1 cellular context compared by ENCODE assay signal in genomic region chr6:26020291-26020982, GRCh38.
TF ChIP-seq lines count a peak whose summit lies in the region.

No MANE protein-coding gene starts in this region.

TF ChIP-seq in K562, 482 proteins besides CTCF, POLR2A, EP300 and RAD21 (continued from another document and continues in another):
- TF ChIP-seq ZNF592 (IDR thresholded peaks at IDR 0.05): 0 out of 2 replicates have a peak, but pooled peaks have one; percentile 30
- peak; percentile 91 for TF ChIP-seq CHD1 (IDR thresholded peaks at IDR 0.05; ENCODE audit: low read length)
- TF ChIP-seq ZNF263 (CRISPR knock-in tag; IDR thresholded peaks at IDR 0.05; ENCODE audit: borderline replicate concordance): no peak
- TF ChIP-seq ZNF644 (tag; IDR thresholded peaks at IDR 0.05; ENCODE audit: low read depth): 0 out of 2 replicates have a peak, but pooled peaks have one; percentile 39
- no peak; a peak in 1 of 4 replicates for TF ChIP-seq MAZ (CRISPR knock-in tag; conservative IDR thresholded peaks at IDR 0.05 in 1 of 2, IDR thresholded peaks at IDR 0.05 in 1 of 2)
- TF ChIP-seq SREBF2 (CRISPR knock-in tag; IDR thresholded peaks at IDR 0.05): 0 out of 2 replicates have a peak, but pooled peaks have one; percentile 69
- no peak for TF ChIP-seq ZBTB8A (IDR thresholded peaks at IDR 0.05; ENCODE audit: partially characterized antibody)
- TF ChIP-seq PML (IDR thresholded peaks at IDR 0.05; ENCODE audit: low read length): peak; percentile 85
- peak; percentile 21; the same call in 1 of the 2 replicates for TF ChIP-seq CREB1 (IDR thresholded peaks at IDR 0.05)
- peak; percentile 56 for TF ChIP-seq CREB1 (CRISPR knock-in tag; IDR thresholded peaks at IDR 0.05)
- TF ChIP-seq CC2D1A (IDR thresholded peaks at IDR 0.05): peak; percentile 81; the same call in 1 of the 2 replicates
- TF ChIP-seq MAFF (IDR thresholded peaks at IDR 0.05; ENCODE audit: low read length): no peak
- peak; percentile 64 for TF ChIP-seq ATF3 (IDR thresholded peaks at IDR 0.05)
- no peak for TF ChIP-seq ATF3 (CRISPR knock-in tag; conservative IDR thresholded peaks at IDR 0.05)
- TF ChIP-seq CHD2 (IDR thresholded peaks at IDR 0.05; ENCODE audit: low read depth, low read length): no peak
- TF ChIP-seq MIER1 (IDR thresholded peaks at IDR 0.05; ENCODE audit: low read depth): no peak
- peak; percentile 9; the same call in 1 of the 2 replicates for TF ChIP-seq FOXM1 (IDR thresholded peaks at IDR 0.05; ENCODE audit: low read depth)
- no peak for TF ChIP-seq FOXM1 (CRISPR knock-in tag; IDR thresholded peaks at IDR 0.05; ENCODE audit: low read depth)
- peak; percentile 88 for TF ChIP-seq NR1H2 (CRISPR knock-in tag; IDR thresholded peaks at IDR 0.05)
- peak; percentile 59 for TF ChIP-seq TAF7 (tag; IDR thresholded peaks at IDR 0.05)
- TF ChIP-seq CBFB (CRISPR knock-in tag; IDR thresholded peaks at IDR 0.05): peak; percentile 63; the same call in 1 of the 2 replicates
- peak; percentile 13 for TF ChIP-seq NELFE (IDR thresholded peaks at IDR 0.05; ENCODE audit: insufficient read depth, insufficient read length)
- 0 out of 2 replicates have a peak, but pooled peaks have one; percentile 25 for TF ChIP-seq LCOR (CRISPR knock-in tag; IDR thresholded peaks at IDR 0.05)
- peak; percentile 40; the same call in 1 of the 2 replicates for TF ChIP-seq ETV5 (CRISPR knock-in tag; IDR thresholded peaks at IDR 0.05; ENCODE audit: low read depth)
- TF ChIP-seq THRA (IDR thresholded peaks at IDR 0.05): peak; percentile 46; the same call in 1 of the 2 replicates
- TF ChIP-seq ID3 (CRISPR knock-in tag; IDR thresholded peaks at IDR 0.05): no peak
- TF ChIP-seq ID3 (tag; IDR thresholded peaks at IDR 0.05): 0 out of 2 replicates have a peak, but pooled peaks have one; percentile 57
- peak; percentile 96 for TF ChIP-seq BRD4 (IDR thresholded peaks at IDR 0.05)
- TF ChIP-seq KLF1 (tag; IDR thresholded peaks at IDR 0.05): peak; percentile 49; the same call in 1 of the 2 replicates
- TF ChIP-seq MTA3 (IDR thresholded peaks at IDR 0.05; ENCODE audit: borderline replicate concordance): peak; percentile 79; the same call in 1 of the 2 replicates
- no peak for TF ChIP-seq TCF3 (CRISPR knock-in tag; IDR thresholded peaks at IDR 0.05)
- TF ChIP-seq TAF9B (IDR thresholded peaks at IDR 0.05; ENCODE audit: partially characterized antibody): peak; percentile 19
- 0 out of 2 replicates have a peak, but pooled peaks have one; percentile 13 for TF ChIP-seq DEAF1 (CRISPR knock-in tag; IDR thresholded peaks at IDR 0.05)
- TF ChIP-seq NR4A1 (CRISPR knock-in tag; IDR thresholded peaks at IDR 0.05): no peak
- 0 out of 2 replicates have a peak, but pooled peaks have one; percentile 69 for TF ChIP-seq NR4A1 (tag; IDR thresholded peaks at IDR 0.05)
- TF ChIP-seq SMAD1 (IDR thresholded peaks at IDR 0.05; ENCODE audit: low read depth, low read length, partially characterized antibody): peak; percentile 31
- 0 out of 2 replicates have a peak, but pooled peaks have one; percentile 24 for TF ChIP-seq MTA1 (IDR thresholded peaks at IDR 0.05; ENCODE audit: borderline replicate concordance)
- no peak for TF ChIP-seq LARP7 (IDR thresholded peaks at IDR 0.05)
- peak; percentile 29; the same call in 1 of the 2 replicates for TF ChIP-seq ZNF12 (CRISPR knock-in tag; IDR thresholded peaks at IDR 0.05)
- TF ChIP-seq ETS1 (conservative IDR thresholded peaks at IDR 0.05; ENCODE audit: control insufficient read depth, low read depth, low read length): peak; percentile 26; the same call in 1 of the 2 replicates
- no peak for TF ChIP-seq RBM14 (IDR thresholded peaks at IDR 0.05; ENCODE audit: borderline replicate concordance, insufficient read depth, low read depth, low read length)
- peak; percentile 17; the same call in 1 of the 2 replicates for TF ChIP-seq RNF2 (IDR thresholded peaks at IDR 0.05)
- TF ChIP-seq NCOA4 (IDR thresholded peaks at IDR 0.05; ENCODE audit: partially characterized antibody): no peak
- no peak for TF ChIP-seq NUFIP1 (IDR thresholded peaks at IDR 0.05; ENCODE audit: partially characterized antibody)
- peak; percentile 35 for TF ChIP-seq CCNT2 (IDR thresholded peaks at IDR 0.05; ENCODE audit: borderline replicate concordance, extremely low read depth, insufficient read length, low read depth, low read length)
- TF ChIP-seq ZBTB26 (CRISPR knock-in tag; IDR thresholded peaks at IDR 0.05): 0 out of 2 replicates have a peak, but pooled peaks have one; percentile 24
- TF ChIP-seq NR2C2 (CRISPR knock-in tag; IDR thresholded peaks at IDR 0.05): no peak
- peak; percentile 19; the same call in 1 of the 2 replicates for TF ChIP-seq NR2C2 (tag; IDR thresholded peaks at IDR 0.05)
- no peak for TF ChIP-seq E2F1 (CRISPR knock-in tag; IDR thresholded peaks at IDR 0.05)
- TF ChIP-seq CREB3L1 (IDR thresholded peaks at IDR 0.05; ENCODE audit: borderline replicate concordance, low read depth): peak; percentile 49; the same call in 1 of the 2 replicates
- 0 out of 2 replicates have a peak, but pooled peaks have one; percentile 78 for TF ChIP-seq NFRKB (IDR thresholded peaks at IDR 0.05; ENCODE audit: low read depth)
- peak; percentile 93 for TF ChIP-seq HNRNPLL (IDR thresholded peaks at IDR 0.05; ENCODE audit: low read depth, low read length, poor library complexity, severe bottlenecking)
- TF ChIP-seq ZNF766 (CRISPR knock-in tag; conservative IDR thresholded peaks at IDR 0.05): 0 out of 2 replicates have a peak, but pooled peaks have one; percentile 50
- peak; percentile 66 for TF ChIP-seq GABPB1 (CRISPR knock-in tag; IDR thresholded peaks at IDR 0.05)
- peak; percentile 60 for TF ChIP-seq GTF2B (IDR thresholded peaks at IDR 0.05; ENCODE audit: extremely low read depth, insufficient read length)
- no peak for TF ChIP-seq KLF16 (IDR thresholded peaks at IDR 0.05)
